1 cellular context compared by ENCODE assay signal in genomic region chr16:46887524-46887854, GRCh38.
TF ChIP-seq lines count a peak whose summit lies in the region.

No MANE protein-coding gene starts in this region.

TF ChIP-seq in HepG2, 621 proteins besides CTCF, POLR2A, EP300 and RAD21 (continues in another document):
- peak; percentile 36; the same call in 1 of the 2 replicates for TF ChIP-seq NCOA2 (CRISPR knock-in tag; IDR thresholded peaks at IDR 0.05)
- TF ChIP-seq ZBTB43 (CRISPR knock-in tag; conservative IDR thresholded peaks at IDR 0.05): no peak
- no peak for TF ChIP-seq ZNF598 (CRISPR knock-in tag; IDR thresholded peaks at IDR 0.05; ENCODE audit: borderline replicate concordance)
- TF ChIP-seq KMT2A (CRISPR knock-in tag; IDR thresholded peaks at IDR 0.05): peak; percentile 16; the same call in 1 of the 2 replicates
- TF ChIP-seq ATF7-NPFF (CRISPR knock-in tag; IDR thresholded peaks at IDR 0.05; ENCODE audit: low read depth): no peak
- no peak for TF ChIP-seq SALL2 (CRISPR knock-in tag; IDR thresholded peaks at IDR 0.05)
- no peak for TF ChIP-seq PHB2 (IDR thresholded peaks at IDR 0.05; ENCODE audit: partially characterized antibody)
- TF ChIP-seq AHDC1 (CRISPR knock-in tag; IDR thresholded peaks at IDR 0.05; ENCODE audit: borderline replicate concordance): 0 out of 2 replicates have a peak, but pooled peaks have one; percentile 4
- no peak for TF ChIP-seq ZBTB8A (CRISPR knock-in tag; IDR thresholded peaks at IDR 0.05; ENCODE audit: borderline replicate concordance, low read depth)
- no peak for TF ChIP-seq EEA1 (CRISPR knock-in tag; IDR thresholded peaks at IDR 0.05; ENCODE audit: borderline replicate concordance)
- TF ChIP-seq ZNF414 (CRISPR knock-in tag; IDR thresholded peaks at IDR 0.05): peak; percentile 13; the same call in 1 of the 2 replicates
- TF ChIP-seq NFATC3 (CRISPR knock-in tag; IDR thresholded peaks at IDR 0.05): no peak
- peak; percentile 39; the same call in 1 of the 2 replicates for TF ChIP-seq PHF21A (CRISPR knock-in tag; IDR thresholded peaks at IDR 0.05)
- TF ChIP-seq RARA (CRISPR knock-in tag; IDR thresholded peaks at IDR 0.05): 0 out of 2 replicates have a peak, but pooled peaks have one; percentile 37
- 0 out of 2 replicates have a peak, but pooled peaks have one; percentile 44 for TF ChIP-seq ZNF605 (CRISPR knock-in tag; IDR thresholded peaks at IDR 0.05)
- TF ChIP-seq ZBTB7B (CRISPR knock-in tag; IDR thresholded peaks at IDR 0.05): no peak
- no peak for TF ChIP-seq NAIF1 (CRISPR knock-in tag; IDR thresholded peaks at IDR 0.05; ENCODE audit: borderline replicate concordance)
- TF ChIP-seq ZNF841 (CRISPR knock-in tag; IDR thresholded peaks at IDR 0.05; ENCODE audit: borderline replicate concordance): no peak
- no peak for TF ChIP-seq ZNF503 (CRISPR knock-in tag; IDR thresholded peaks at IDR 0.05)
- no peak for TF ChIP-seq MAZ (IDR thresholded peaks at IDR 0.05; ENCODE audit: borderline replicate concordance, low read depth, low read length)
- 0 out of 2 replicates have a peak, but pooled peaks have one; percentile 38 for TF ChIP-seq MAZ (CRISPR knock-in tag; IDR thresholded peaks at IDR 0.05; ENCODE audit: low read depth)
- no peak; the same call in 1 of the 2 replicates for TF ChIP-seq NFKB2 (CRISPR knock-in tag; IDR thresholded peaks at IDR 0.05; ENCODE audit: borderline replicate concordance)
- TF ChIP-seq ARNTL (CRISPR knock-in tag; IDR thresholded peaks at IDR 0.05): 0 out of 2 replicates have a peak, but pooled peaks have one; percentile 26
- TF ChIP-seq THAP8 (CRISPR knock-in tag; IDR thresholded peaks at IDR 0.05; ENCODE audit: borderline replicate concordance): no peak
- TF ChIP-seq SOX13 (IDR thresholded peaks at IDR 0.05): no peak
- peak in 1 of 2 experiments; percentile 47; a peak in 1 of 4 replicates for TF ChIP-seq SOX13 (CRISPR knock-in tag; conservative IDR thresholded peaks at IDR 0.05 in 1 of 2, IDR thresholded peaks at IDR 0.05 in 1 of 2)
- TF ChIP-seq MTERF4 (CRISPR knock-in tag; IDR thresholded peaks at IDR 0.05): no peak
- no peak for TF ChIP-seq ZFP82 (CRISPR knock-in tag; IDR thresholded peaks at IDR 0.05; ENCODE audit: borderline replicate concordance)
- TF ChIP-seq RNF219 (CRISPR knock-in tag; IDR thresholded peaks at IDR 0.05): no peak; the same call in 1 of the 2 replicates
- TF ChIP-seq BCL6 (CRISPR knock-in tag; IDR thresholded peaks at IDR 0.05): peak; percentile 51
- TF ChIP-seq ZNF546 (CRISPR knock-in tag; conservative IDR thresholded peaks at IDR 0.05): no peak
- TF ChIP-seq ZNF792 (CRISPR knock-in tag; IDR thresholded peaks at IDR 0.05): 0 out of 2 replicates have a peak, but pooled peaks have one; percentile 32
- no peak for TF ChIP-seq ZNF703 (CRISPR knock-in tag; IDR thresholded peaks at IDR 0.05; ENCODE audit: borderline replicate concordance)
- peak; percentile 65; the same call in 1 of the 2 replicates for TF ChIP-seq ZSCAN9 (CRISPR knock-in tag; IDR thresholded peaks at IDR 0.05; ENCODE audit: borderline replicate concordance)
- 0 out of 2 replicates have a peak, but pooled peaks have one; percentile 46 for TF ChIP-seq MYNN (CRISPR knock-in tag; IDR thresholded peaks at IDR 0.05; ENCODE audit: low read depth)
- peak; percentile 67 for TF ChIP-seq SAP130 (CRISPR knock-in tag; IDR thresholded peaks at IDR 0.05; ENCODE audit: low read depth)
- TF ChIP-seq MXI1 (IDR thresholded peaks at IDR 0.05; ENCODE audit: borderline replicate concordance, low read depth, low read length): peak; percentile 27; the same call in 1 of the 3 replicates
- TF ChIP-seq ZBTB3 (CRISPR knock-in tag; IDR thresholded peaks at IDR 0.05; ENCODE audit: borderline replicate concordance, low read depth): no peak
- no peak for TF ChIP-seq ZZZ3 (CRISPR knock-in tag; IDR thresholded peaks at IDR 0.05; ENCODE audit: borderline replicate concordance)
- TF ChIP-seq CAMTA2 (CRISPR knock-in tag; IDR thresholded peaks at IDR 0.05; ENCODE audit: borderline replicate concordance): no peak
- TF ChIP-seq MNT (IDR thresholded peaks at IDR 0.05): peak; percentile 58; the same call in 1 of the 2 replicates
- TF ChIP-seq IKZF5 (CRISPR knock-in tag; IDR thresholded peaks at IDR 0.05): 0 out of 2 replicates have a peak, but pooled peaks have one; percentile 14
- TF ChIP-seq PCBP1 (IDR thresholded peaks at IDR 0.05; ENCODE audit: borderline replicate concordance, low read depth, low read length): no peak
- 0 out of 2 replicates have a peak, but pooled peaks have one; percentile 59 for TF ChIP-seq ZNF430 (CRISPR knock-in tag; IDR thresholded peaks at IDR 0.05)
- 0 out of 2 replicates have a peak, but pooled peaks have one; percentile 8 for TF ChIP-seq ZBTB38 (CRISPR knock-in tag; IDR thresholded peaks at IDR 0.05)
- TF ChIP-seq POLR2G (IDR thresholded peaks at IDR 0.05; ENCODE audit: low read depth, low read length): no peak; the same call in 1 of the 2 replicates
- TF ChIP-seq NR2F6 (IDR thresholded peaks at IDR 0.05): no peak
- peak; percentile 41; the same call in 1 of the 2 replicates for TF ChIP-seq NR2F6 (CRISPR knock-in tag; IDR thresholded peaks at IDR 0.05)
- TF ChIP-seq RXRA (CRISPR knock-in tag; IDR thresholded peaks at IDR 0.05): 0 out of 2 replicates have a peak, but pooled peaks have one; percentile 13
